Comparison of ENCODE assay signal across 8 cellular contexts in the genomic region with DNA sequence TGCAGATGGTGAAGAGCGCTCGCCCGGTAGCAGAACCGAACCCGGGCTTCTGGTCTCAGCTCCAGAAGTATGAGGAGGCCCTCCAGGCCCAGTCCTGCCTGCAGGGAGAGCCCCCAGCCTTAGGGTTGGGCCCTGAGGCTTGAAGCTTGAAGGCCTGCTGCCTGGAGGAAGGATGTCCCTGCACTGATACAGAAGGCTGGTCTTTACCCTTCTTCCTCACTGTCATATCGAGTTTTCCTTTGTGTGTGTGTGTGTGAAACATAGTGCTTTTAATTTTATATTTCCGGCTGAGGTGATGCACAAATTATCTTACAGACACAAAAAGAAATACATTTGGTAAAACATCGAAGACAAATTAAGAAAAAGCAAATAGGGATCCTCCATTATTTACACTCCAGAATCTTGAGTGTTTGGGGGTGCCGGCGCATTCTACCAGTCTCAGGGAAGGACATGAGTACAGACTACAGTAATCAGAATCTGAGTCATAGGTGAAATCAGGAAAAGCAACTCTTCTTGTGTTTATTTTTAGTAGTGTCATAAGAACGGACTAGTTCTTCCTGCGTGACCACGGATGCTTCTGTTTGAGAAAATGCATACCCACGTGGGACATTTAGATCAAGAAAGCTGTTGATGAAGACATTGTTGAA. TPM values are rescaled to one million over a fixed set of nuclear protein-coding genes. Genes with fewer than 3 reads are reported as not detected.
A peak's percentile ranks its signal among the peaks of the same experiment; 100 is the strongest.
DNase-seq lines count a peak whose midpoint lies in the region; ATAC-seq and TF ChIP-seq lines count a peak whose summit lies in the region.

No MANE protein-coding gene starts in this region.

- H3K27me3 ChIP-seq in CD8-positive, alpha-beta T cell (ENCODE audit: insufficient read depth, low read length): no peaks in the 10 kb centered on the region
- H3K27me3 ChIP-seq in PC-9 (ENCODE audit: insufficient read depth, low read depth) (no peaks in the 10 kb centered on the region), colonic mucosa (no peaks in the 10 kb centered on the region), vagina (no peaks in the 10 kb centered on the region)

- H3K4me1 Mint-ChIP-seq in CD8-positive, alpha-beta T cell (ENCODE audit: low read depth): peaks cover 73% of the 10 kb centered on the region

- CTCF ChIA-PET in CD8-positive, alpha-beta T cell (lab: Charles Lee): interaction anchor here (0.6 to 2.8 kb wide), 4 partner anchors 12 to 47 kb away, joined by 3 to 14 read pairs (median 10); a partner anchor contains a TSS
- CTCF ChIA-PET in PC-9 (lab: Charles Lee): interaction anchor here (0.9 to 2.4 kb wide), 3 partner anchors 8 to 47 kb away, joined by 5 to 10 read pairs (median 9); a partner anchor contains a TSS

- peak overlapping the region; percentile 89 for H3K4me3 Mint-ChIP-seq in CD8-positive, alpha-beta T cell

- H3K36me3 Mint-ChIP-seq in CD8-positive, alpha-beta T cell: peaks cover 28% of the 10 kb centered on the region

- H3K9ac ChIP-seq in colonic mucosa (ENCODE audit: low read depth in 2 of 2, low read length in 2 of 2): peak overlapping the region; percentile 62 to 83

- POLR2A ChIA-PET in CD8-positive, alpha-beta T cell (lab: Charles Lee): interaction anchor here (0.8 to 1.9 kb wide), 9 partner anchors 9 to 536 kb away, joined by 3 to 43 read pairs (median 5); a partner anchor contains a TSS
- POLR2A ChIA-PET in PC-9 (lab: Charles Lee; ENCODE audit: unreplicated experiment): interaction anchor here (0.6 to 1.5 kb wide), 6 partner anchors 18 to 1125 kb away, joined by 3 to 17 read pairs (median 6); a partner anchor contains a TSS

- peak overlapping the region; percentile 89 for H3K4me2 ChIP-seq in PC-9

- intact Hi-C loops in CD8-positive, alpha-beta T cell (cut with DNase I, micrococcal nuclease): loop anchor here (1.0 to 10.0 kb wide), 12 partner anchors 25 to 1321 kb away; a partner anchor contains a TSS
- intact Hi-C loops in PC-9 (cut with micrococcal nuclease; ENCODE audit: unreplicated experiment) (loop anchor here (1.0 to 10.0 kb wide), 6 partner anchors 18 to 497 kb away; a partner anchor contains a TSS), colonic mucosa (cut with DNase I) (no loop called here), vagina (cut with DNase I) (no loop called here)

- no peaks in the 10 kb centered on the region for H3K9me3 ChIP-seq in CD8-positive, alpha-beta T cell (ENCODE audit: low read length)
- H3K9me3 ChIP-seq in PC-9 (ENCODE audit: insufficient read depth, low read depth) (no peaks in the 10 kb centered on the region), colonic mucosa (no peaks in the 10 kb centered on the region), mesodermal cell (ENCODE audit: control insufficient read depth, low read length) (no peaks in the 10 kb centered on the region), vagina (no peaks in the 10 kb centered on the region)

- no peaks in the 10 kb centered on the region for H3K27me3 Mint-ChIP-seq in CD8-positive, alpha-beta T cell (ENCODE audit: low read depth)

- H4K20me1 ChIP-seq in PC-9 (ENCODE audit: insufficient read depth): peaks cover 24% of the 10 kb centered on the region

- no peaks in the 10 kb centered on the region for H3K36me3 ChIP-seq in CD8-positive, alpha-beta T cell (ENCODE audit: insufficient read depth, low read length)
- H3K36me3 ChIP-seq in PC-9 (ENCODE audit: low read depth) (peaks cover 18% of the 10 kb centered on the region), colonic mucosa (no peaks in the 10 kb centered on the region), mesodermal cell (ENCODE audit: control insufficient read depth, insufficient read depth, low read length) (peaks cover 21% of the 10 kb centered on the region), vagina (no peaks in the 10 kb centered on the region)

- H3K27ac Mint-ChIP-seq in CD8-positive, alpha-beta T cell: peak overlapping the region; percentile 96

- H3K27ac ChIP-seq in CD8-positive, alpha-beta T cell (ENCODE audit: low read depth, low read length): peak overlapping the region; percentile 84
- peak overlapping the region; percentile 95 for H3K27ac ChIP-seq in PC-9
- peak overlapping the region; percentile 98 for H3K27ac ChIP-seq in colonic mucosa
- peak overlapping the region; percentile 69 for H3K27ac ChIP-seq in mesodermal cell (ENCODE audit: low read depth, low read length, severe bottlenecking)
- peak overlapping the region; percentile 99 for H3K27ac ChIP-seq in vagina

- BruUV-seq in PC-9 (replicated peaks; lab: Mats Ljungman, UMichigan): TSS peak; percentile 57

- no peaks in the 10 kb centered on the region for H3K9me3 Mint-ChIP-seq in CD8-positive, alpha-beta T cell

- TF ChIP-seq CTCF in CD8-positive, alpha-beta T cell (IDR thresholded peaks at IDR 0.05): no peak
- peak; percentile 35 for TF ChIP-seq CTCF in PC-9 (conservative IDR thresholded peaks at IDR 0.05)
- TF ChIP-seq CTCF in colonic mucosa (IDR thresholded peaks at IDR 0.05): no peak
- peak in 1 of 3 experiments; percentile 12 for TF ChIP-seq CTCF in vagina (IDR thresholded peaks at IDR 0.05)

- 0 out of 2 replicates have a peak overlapping the region, but pooled peaks have one; percentile 5 for H2AFZ ChIP-seq in PC-9

- peak in 1 of 2 donors; percentile 3 for TF ChIP-seq POLR2A in vagina (IDR thresholded peaks at IDR 0.05)

- peak overlapping the region; percentile 76 for H3K4me3 ChIP-seq in CD8-positive, alpha-beta T cell (ENCODE audit: low read depth, low read length)
- H3K4me3 ChIP-seq in PC-9 (peak overlapping the region; percentile 75), colonic mucosa (peak overlapping the region; percentile 83), mesodermal cell (ENCODE audit: extremely low read depth, insufficient read depth, low read length, poor library complexity, severe bottlenecking) (peak overlapping the region; percentile 76), vagina (peak overlapping the region; percentile 95 to 97)

- peaks cover 84% of the 10 kb centered on the region for H3K4me1 ChIP-seq in CD8-positive, alpha-beta T cell (ENCODE audit: insufficient read depth, low read length)
- H3K4me1 ChIP-seq in PC-9 (replicated peaks; ENCODE audit: insufficient read depth) (peaks cover 60% of the 10 kb centered on the region), colonic mucosa (peaks cover 31% of the 10 kb centered on the region), mesodermal cell (ENCODE audit: control insufficient read depth, insufficient read depth, low read length, poor library complexity, severe bottlenecking) (peaks cover 15% of the 10 kb centered on the region), vagina (peaks cover 62% of the 10 kb centered on the region)

- peaks cover 46% of the 10 kb centered on the region for H3F3A ChIP-seq in PC-9 (ENCODE audit: insufficient read depth, low read depth)

- 46 to 52% methylated on average over 11 of the region's 14 CpGs for WGBS in mesodermal cell (ENCODE audit: insufficient coverage in 2 of 2), 2 experiments

- peaks cover 67% of the 10 kb centered on the region for H3K79me2 ChIP-seq in PC-9 (ENCODE audit: low read depth)

- no peaks in the 10 kb centered on the region for H3K9me2 ChIP-seq in PC-9 (ENCODE audit: insufficient read depth)

- ATAC-seq in CD8-positive, alpha-beta T cell: no peak
- peak; percentile 2 for ATAC-seq in GM21786 (IDR thresholded peaks at IDR 0.05; ENCODE audit: unreplicated experiment)

- peak in 1 of 7 experiments; percentile 40 for DNase-seq in CD8-positive, alpha-beta T cell
- DNase-seq in PC-9 (peak; percentile 48 to 96), colonic mucosa (peak; percentile 38), vagina (ENCODE audit: extremely low spot score in 2 of 2) (no peak), NCI-H82 (lab: John Stamatoyannopoulos, UW) (no peak), DMS79 treated with DMSO at 0.1 percent for 48 hours (lab: John Stamatoyannopoulos, UW) (no peak)

RNA-seq across cellular contexts. Expression of a gene that starts 1.3 kb away (rescaled TPM):
- 10 to 100 TPM; 16.4 to 17.3 TPM for total RNA-seq in CD8-positive, alpha-beta T cell
- total RNA-seq in PC-9 (2021) (10.9 and 11.5 TPM in 2 replicates), colonic mucosa (1 to 10 TPM; 3.9 to 5.3 TPM), vagina (5.9 TPM)
- 4.7 TPM for polyA plus RNA-seq in mesodermal cell (2013, experiment 1 of 2)
- polyA plus RNA-seq in mesodermal cell (2013, experiment 2 of 2): 6.2 TPM

RNA-seq across cellular contexts. Expression of a gene that starts 3.7 kb away (rescaled TPM):
- 10 to 100 TPM; 23.4 to 23.9 TPM for total RNA-seq in CD8-positive, alpha-beta T cell
- total RNA-seq in PC-9 (2021) (85.7 and 94.8 TPM in 2 replicates), colonic mucosa (10 to 100 TPM; 12.3 to 18.1 TPM), vagina (20.6 TPM)
- polyA plus RNA-seq in mesodermal cell (2013, experiment 1 of 2): 7.9 TPM
- polyA plus RNA-seq in mesodermal cell (2013, experiment 2 of 2): 6.0 TPM

RNA-seq across cellular contexts. Expression of a gene that starts 6.8 kb away (rescaled TPM):
- 10 to 100 TPM; 73.3 to 75.0 TPM for total RNA-seq in CD8-positive, alpha-beta T cell
- total RNA-seq in PC-9 (2021) (101 and 125 TPM in 2 replicates), colonic mucosa (100 to 1,000 TPM in 1 of 2 donors, 10 to 100 TPM in 1; 87.2 to 108 TPM), vagina (65.1 TPM)
- 30.9 TPM for polyA plus RNA-seq in mesodermal cell (2013, experiment 1 of 2)
- 26.6 TPM for polyA plus RNA-seq in mesodermal cell (2013, experiment 2 of 2)

RNA-seq across cellular contexts. Expression of a gene that starts 25.1 kb away (rescaled TPM):
- 10 to 100 TPM; 65.9 to 68.9 TPM for total RNA-seq in CD8-positive, alpha-beta T cell
- 49.8 and 70.3 TPM in 2 replicates for total RNA-seq in PC-9 (2021)
- 10 to 100 TPM; 29.1 to 47.8 TPM for total RNA-seq in colonic mucosa
- polyA plus RNA-seq in mesodermal cell (2013, experiment 1 of 2): 35.4 TPM
- 24.0 TPM for polyA plus RNA-seq in mesodermal cell (2013, experiment 2 of 2)
- 14.2 TPM for total RNA-seq in vagina

Comparison
In these comparisons a context has a peak if more than half of its experiments do, and no peak if none do; other contexts are left out.
1. DNase-seq: peak in PC-9 (2 of 2) and colonic mucosa (single experiment); none in vagina (0 of 2), NCI-H82 (single experiment) and DMS79 treated with DMSO at 0.1 percent for 48 hours (single experiment).
2. intact Hi-C loops: an anchor here in CD8-positive, alpha-beta T cell (1.0 to 10.0 kb wide) and PC-9 (1.0 to 10.0 kb wide); none called in colonic mucosa and vagina.
3. Peak in every context shown above with its lines, with median percentiles within 50 percentile points of each other: H3K27ac ChIP-seq and H3K4me3 ChIP-seq.